ENCODE assay signal across 20 cellular contexts in genomic region chr13:105466376-105466775, GRCh38.
A peak's percentile ranks its signal among the peaks of the same experiment; 100 is the strongest.
DNase-seq lines count a peak whose midpoint lies in the region; ATAC-seq and TF ChIP-seq lines count a peak whose summit lies in the region.
"Had no signal": no experiment of that assay in that cellular context is flagged by ENCODE, and none has a peak within 500 bp of the region (broad histone marks: within the 10 kb centered on the region; RNA-seq: fewer than 3 reads in every experiment).

No MANE protein-coding gene starts in this region.

- no peaks in the 10 kb centered on the region for H3K9me3 ChIP-seq in WERI-Rb-1 (ENCODE audit: severe bottlenecking)
- H3K9me3 ChIP-seq: MG63 had no signal

- no peak for TF ChIP-seq CTCF in WERI-Rb-1 (IDR thresholded peaks at IDR 0.05; ENCODE audit: low read depth, low read length)

- DNase-seq in Ammon's horn (ENCODE audit: low spot score) (peak; percentile 27), ELF-1 (ENCODE audit: low read depth, low spot score) (peak; percentile 11), WERI-Rb-1 (peak; percentile 59), iPS-NIHi11 (ENCODE audit: low spot score) (peak; percentile 28), OCI-M2 (lab: John Stamatoyannopoulos, UW; ENCODE audit: unreplicated experiment) (no peak), SKM-1 treated with dmso at 0.1 percent for 144 hours (lab: John Stamatoyannopoulos, UW; ENCODE audit: unreplicated experiment) (no peak)
- DNase-seq: CD4-positive, CD25-positive, alpha-beta regulatory T cell; DMS79; Kasumi-1; MG63; NCI-H1092; NCI-H1436 treated with DMSO at 0.1 percent for 48 hours; NCI-H1930; NCI-H226; NCI-H69 had no signal

- ATAC-seq in HG03565 (IDR thresholded peaks at IDR 0.05; ENCODE audit: unreplicated experiment), result no peak
- no peak for ATAC-seq in HG02623 (IDR thresholded peaks at IDR 0.05; ENCODE audit: unreplicated experiment)
- ATAC-seq: GM12878, Panc1, SK-N-SH treated with all-trans-retinoic acid at 6 μM for 48 hours had no signal

- H3K27ac ChIP-seq in WERI-Rb-1, result no peak overlapping the region

- no peaks in the 10 kb centered on the region for H3K36me3 ChIP-seq in WERI-Rb-1
- H3K36me3 ChIP-seq: MG63 had no signal

- H3K4me3 ChIP-seq in WERI-Rb-1 (ENCODE audit: low read depth, low read length), result no peak overlapping the region
- H3K4me3 ChIP-seq: GM12878, MG63 had no signal

- no peaks in the 10 kb centered on the region for H3K27me3 ChIP-seq in WERI-Rb-1 (ENCODE audit: insufficient read depth, low read depth, severe bottlenecking)
- H3K27me3 ChIP-seq: MG63 had no signal

Comparison
In these comparisons a context has a peak if more than half of its experiments do, and no peak if none do; other contexts are left out.
1. DNase-seq: peak in Ammon's horn (single experiment), ELF-1 (single experiment), WERI-Rb-1 (single experiment) and iPS-NIHi11 (single experiment); none in OCI-M2 (single experiment) and SKM-1 treated with dmso at 0.1 percent for 144 hours (single experiment).